Comparison of ENCODE assay signal across 11 cellular contexts in genomic region chr5:157549283-157549629, GRCh38. TPM values are rescaled to one million over a fixed set of nuclear protein-coding genes. Genes with fewer than 3 reads are reported as not detected.
DNase-seq lines count a peak whose midpoint lies in the region; ATAC-seq and TF ChIP-seq lines count a peak whose summit lies in the region.
"Had no signal": no experiment of that assay in that cellular context is flagged by ENCODE, and none has a peak within 500 bp of the region (broad histone marks: within the 10 kb centered on the region; RNA-seq: fewer than 3 reads in every experiment).

No MANE protein-coding gene starts in this region.

- DNase-seq in EL (peak; percentile 74), left lung (no peak), ACHN (no peak), NCI-H82 treated with DMSO at 0.1 percent for 48 hours (lab: John Stamatoyannopoulos, UW; ENCODE audit: unreplicated experiment) (no peak), DMS114 treated with DMSO at 0.1 percent for 48 hours (lab: John Stamatoyannopoulos, UW; ENCODE audit: unreplicated experiment) (no peak)
- no peak for DNase-seq in stimulated activated naive CD8-positive, alpha-beta T cell treated with anti-CD3 and anti-CD28 coated beads, Interleukin-15, amount 100 ng/mL, for 72 hours
- DNase-seq: central memory CD4-positive, alpha-beta T cell; Kasumi-1; NCI-H2227 treated with DMSO at 0.1 percent for 48 hours had no signal

- peaks cover 12% of the 10 kb centered on the region for H3K27me3 Mint-ChIP-seq in stimulated activated naive CD8-positive, alpha-beta T cell treated with anti-CD3 and anti-CD28 coated beads, Interleukin-15, amount 100 ng/mL, for 72 hours

- no peak overlapping the region for H2AFZ ChIP-seq in ACC112 (ENCODE audit: low read length, unreplicated experiment)

- peak overlapping the region; percentile 62 for H3K27ac ChIP-seq in ACC112 (ENCODE audit: low read depth, low read length)
- H3K27ac ChIP-seq in left lung: peak overlapping the region; percentile 41 to 45

- H3K27me3 ChIP-seq in ACC112 (ENCODE audit: insufficient read depth, low read length) (no peaks in the 10 kb centered on the region), left lung (no peaks in the 10 kb centered on the region)

- no peak overlapping the region for H3K4me3 ChIP-seq in ACC112 (ENCODE audit: low read depth, low read length)
- H3K4me3 ChIP-seq in WI38 (ENCODE audit: low read depth, low read length): peak overlapping the region; percentile 29
- H3K4me3 ChIP-seq in left lung: no peak overlapping the region

- in situ Hi-C loops in ACHN (cut with HindIII; ENCODE audit: low pct_ligation_motif_present, low pct_unique_long_range_greater_than_20kb, low sequenced_read_pairs): no loop called here

- H3K9me3 Mint-ChIP-seq in stimulated activated naive CD8-positive, alpha-beta T cell treated with anti-CD3 and anti-CD28 coated beads, Interleukin-15, amount 100 ng/mL, for 72 hours: no peaks in the 10 kb centered on the region

- H3K9me3 ChIP-seq in left lung: no peaks in the 10 kb centered on the region

- TF ChIP-seq CTCF in WI38 (IDR thresholded peaks at IDR 0.05; ENCODE audit: low read depth, low read length) (no peak), left lung (IDR thresholded peaks at IDR 0.05) (no peak)

- H3K27ac Mint-ChIP-seq in stimulated activated naive CD8-positive, alpha-beta T cell treated with anti-CD3 and anti-CD28 coated beads, Interleukin-15, amount 100 ng/mL, for 72 hours: peak overlapping the region in 1 of 2 donors; percentile 34

- H3K4me1 ChIP-seq in ACC112 (ENCODE audit: control insufficient read depth, insufficient read depth, low read length, unreplicated experiment): peaks cover 35% of the 10 kb centered on the region
- H3K4me1 ChIP-seq in left lung: peaks cover 11 to 63% of the 10 kb centered on the region in 2 donors

- H3K4me1 Mint-ChIP-seq in stimulated activated naive CD8-positive, alpha-beta T cell treated with anti-CD3 and anti-CD28 coated beads, Interleukin-15, amount 100 ng/mL, for 72 hours: no peaks in the 10 kb centered on the region

- ATAC-seq in left lung: no peak
- no peak for ATAC-seq in stimulated activated naive CD8-positive, alpha-beta T cell treated with anti-CD3 and anti-CD28 coated beads, Interleukin-15, amount 100 ng/mL, for 72 hours

- H3K4me3 Mint-ChIP-seq in stimulated activated naive CD8-positive, alpha-beta T cell treated with anti-CD3 and anti-CD28 coated beads, Interleukin-15, amount 100 ng/mL, for 72 hours: no peak overlapping the region

- H3K36me3 ChIP-seq in ACC112 (ENCODE audit: insufficient read depth, low read length) (no peaks in the 10 kb centered on the region), left lung (no peaks in the 10 kb centered on the region)

- intact Hi-C loops in left lung (cut with DNase I): no loop called here

- H3K79me2 ChIP-seq in ACC112 (ENCODE audit: control insufficient read depth, insufficient read depth, low read length, unreplicated experiment): no peaks in the 10 kb centered on the region

RNA-seq across cellular contexts. Expression of gene ADAM19, which starts 26.3 kb away (rescaled TPM):
- 10 to 100 TPM; 17.1 to 20.8 TPM for total RNA-seq in left lung
